In genomic region chr4:28232376-28232775, GRCh38 we compare ENCODE assay signal across 25 cellular contexts.
"Had no signal": no experiment of that assay in that cellular context is flagged by ENCODE, and none has a peak within 500 bp of the region (broad histone marks: within the 10 kb centered on the region; RNA-seq: fewer than 3 reads in every experiment).

No MANE protein-coding gene starts in this region.

- H3K4me3 ChIP-seq: K562, SJCRH30 had no signal

- H3K27me3 Mint-ChIP-seq: IgD-negative memory B cell had no signal

- H3K27me3 ChIP-seq: SJCRH30 had no signal

- H3K9ac ChIP-seq: KMS-11 had no signal

- DNase-seq: Kasumi-1, MV-4-11, NCI-H1048, NCI-H1105, NCI-H1417, NCI-H1436 treated with DMSO at 0.1 percent for 48 hours, NCI-H1694, NCI-H187 treated with DMSO at 0.1 percent for 48 hours, NCI-H2029 treated with DMSO at 0.1 percent for 48 hours, NCI-H2171, NCI-H226, NCI-H446, NCI-H510A, NCI-H524 treated with DMSO at 0.1 percent for 48 hours, NCI-H69, NCI-H774, PC-3, SHP77 treated with DMSO at 0.1 percent for 48 hours, SJCRH30 had no signal

- H3K4me1 Mint-ChIP-seq: IgD-negative memory B cell had no signal

- H3K36me3 ChIP-seq: SJCRH30 had no signal

- H3K27ac Mint-ChIP-seq: IgD-negative memory B cell had no signal

- H3K27ac ChIP-seq: KMS-11, SJCRH30 had no signal

- H3K36me3 Mint-ChIP-seq: IgD-negative memory B cell had no signal

- H3K9me3 ChIP-seq: SJCRH30 had no signal

- ATAC-seq: HepG2, K562, Panc1, PC-3, Right ventricle myocardium inferior had no signal

- H3K4me3 Mint-ChIP-seq: IgD-negative memory B cell had no signal

- H3K4me2 ChIP-seq: KMS-11 had no signal
